14 cellular contexts compared by ENCODE assay signal in the genomic region with DNA sequence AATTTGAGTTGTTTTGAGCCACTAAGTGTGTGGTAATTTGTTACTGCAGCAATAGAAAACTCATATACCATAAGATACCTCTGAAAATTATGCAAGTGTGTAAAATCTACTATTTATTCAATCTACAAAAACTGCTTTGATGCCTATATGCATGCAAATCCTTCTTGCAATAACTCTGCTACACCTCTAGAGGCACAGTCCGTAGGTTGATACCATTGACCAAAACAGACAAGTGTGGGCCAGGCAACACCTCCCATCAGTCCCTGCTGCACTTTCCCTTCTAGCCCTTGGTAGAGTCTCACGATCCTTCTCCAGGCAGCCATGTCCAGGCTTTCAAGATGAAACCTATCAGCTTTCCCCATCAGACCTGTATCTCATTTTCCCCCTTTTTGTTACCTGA. TPM values are rescaled to one million over a fixed set of nuclear protein-coding genes. Genes with fewer than 3 reads are reported as not detected.
A peak's percentile ranks its signal among the peaks of the same experiment; 100 is the strongest.
DNase-seq lines count a peak whose midpoint lies in the region; ATAC-seq and TF ChIP-seq lines count a peak whose summit lies in the region.
"Had no signal": no experiment of that assay in that cellular context is flagged by ENCODE, and none has a peak within 500 bp of the region (broad histone marks: within the 10 kb centered on the region; RNA-seq: fewer than 3 reads in every experiment).

No MANE protein-coding gene starts in this region.

- H3K36me3 Mint-ChIP-seq in HFFc6 (ENCODE audit: low read depth): no peaks in the 10 kb centered on the region
- H3K36me3 Mint-ChIP-seq: T-cell had no signal

- H3K4me3 ChIP-seq in liver (ENCODE audit: low read depth in 1 of 3, low read length in 3 of 3): no peak overlapping the region

- H3K4me1 Mint-ChIP-seq in HFFc6 (ENCODE audit: low read depth): peaks cover 18% of the 10 kb centered on the region
- H3K4me1 Mint-ChIP-seq: activated CD4-positive, alpha-beta T cell treated with anti-CD3 and anti-CD28 coated beads, Interleukin-2, amount 10 ng/mL, durations not matched to agents 24 days and 14 days; T-cell had no signal

- ATAC-seq in HG03378 (IDR thresholded peaks at IDR 0.05; ENCODE audit: unreplicated experiment): no peak
- no peak for ATAC-seq in Right ventricle myocardium superior (ENCODE audit: poor library complexity)
- ATAC-seq: T-cell had no signal

- no peaks in the 10 kb centered on the region for H3K9me3 Mint-ChIP-seq in HFFc6
- H3K9me3 Mint-ChIP-seq: activated CD4-positive, alpha-beta T cell treated with anti-CD3 and anti-CD28 coated beads, Interleukin-2, amount 10 ng/mL, durations not matched to agents 24 days and 14 days; T-cell had no signal

- no peaks in the 10 kb centered on the region for H3K36me3 ChIP-seq in liver (ENCODE audit: control insufficient read depth in 4 of 4, insufficient read depth in 3 of 4, low read depth in 1 of 4, low read length in 3 of 4)

- TF ChIP-seq CTCF in GM12872 (IDR thresholded peaks at IDR 0.05; ENCODE audit: insufficient read depth, low read depth, low read length): peak; percentile 22; the same call in 1 of the 3 replicates
- TF ChIP-seq CTCF in HFFc6 (IDR thresholded peaks at IDR 0.05): peak; percentile 39
- peak; percentile 11 for TF ChIP-seq CTCF in liver (IDR thresholded peaks at IDR 0.05; ENCODE audit: low read depth, low read length, missing input control)

- H3K27me3 Mint-ChIP-seq in HFFc6 (ENCODE audit: insufficient read depth): peaks cover 4% of the 10 kb centered on the region

- peak overlapping the region in 1 of 2 donors; percentile 10 for H3K27ac ChIP-seq in liver (ENCODE audit: low read depth in 1 of 2, low read length in 2 of 2)
- H3K27ac ChIP-seq: epithelial cell of prostate had no signal

- no peak for TF ChIP-seq RAD21 in liver (IDR thresholded peaks at IDR 0.05)

- 87% methylated on average over 2 of the region's 2 CpGs for whole genome bisulfite sequencing in liver

- H3K9me3 ChIP-seq in liver (ENCODE audit: control insufficient read depth in 4 of 4, low read length in 3 of 4): no peaks in the 10 kb centered on the region

- intact Hi-C loops in Right ventricle myocardium superior (cut with DNase I): no loop called here

- no peak overlapping the region for H3K27ac Mint-ChIP-seq in HFFc6
- H3K27ac Mint-ChIP-seq: activated CD4-positive, alpha-beta T cell treated with anti-CD3 and anti-CD28 coated beads, Interleukin-2, amount 10 ng/mL, durations not matched to agents 24 days and 14 days; T-cell had no signal

- no peak overlapping the region for H3K9ac ChIP-seq in liver (ENCODE audit: low read depth in 1 of 2, low read length in 2 of 2)

- H3K4me3 Mint-ChIP-seq in HFFc6: no peak overlapping the region
- H3K4me3 Mint-ChIP-seq: activated CD4-positive, alpha-beta T cell treated with anti-CD3 and anti-CD28 coated beads, Interleukin-2, amount 10 ng/mL, durations not matched to agents 24 days and 14 days; T-cell had no signal

- DNase-seq in HFFc6 (no peak), SW480 (ENCODE audit: low spot score) (peak; percentile 14), NCI-H510A (lab: John Stamatoyannopoulos, UW) (no peak), Right ventricle myocardium superior (no peak)
- DNase-seq: activated CD4-positive, alpha-beta T cell treated with anti-CD3 and anti-CD28 coated beads, Interleukin-2, amount 10 ng/mL, durations not matched to agents 24 days and 14 days; activated effector memory CD4-positive, alpha-beta T cell treated with Interleukin-2 at 50 U/mL for 16 hours; NCI-H1105 treated with DMSO at 0.1 percent for 48 hours; T-cell had no signal

- peaks cover 4 to 25% (median 15%) of the 10 kb centered on the region in 4 donors for H3K4me1 ChIP-seq in liver (ENCODE audit: control insufficient read depth in 4 of 4, insufficient read depth in 4 of 4, low read length in 3 of 4)

- H3K27me3 ChIP-seq in liver (ENCODE audit: control insufficient read depth in 4 of 4, insufficient read depth in 4 of 4, low read length in 3 of 4): peaks cover 0 to 3% (median under 1%) of the 10 kb centered on the region in 4 donors

TF ChIP-seq in liver, 16 proteins besides CTCF, POLR2A, EP300 and RAD21:
- TF ChIP-seq FOXA2 (IDR thresholded peaks at IDR 0.05) (no peak), TAF1 (conservative IDR thresholded peaks at IDR 0.05) (no peak), NR2F2 (IDR thresholded peaks at IDR 0.05) (no peak), REST (IDR thresholded peaks at IDR 0.05) (no peak), SP1 (IDR thresholded peaks at IDR 0.05) (no peak), EGR1 (IDR thresholded peaks at IDR 0.05; ENCODE audit: low read depth in 2 of 2) (no peak), JUND (IDR thresholded peaks at IDR 0.05) (no peak)

RNA-seq across cellular contexts. Expression of gene FAM9A, which starts 48.8 kb away (rescaled TPM):
- not detected for total RNA-seq in HFFc6 (2021; fragmentation: NEBNext Ultra II Directional; extraction: Animal tissue kit (Norgen Biotek cat#: 25700))
- total RNA-seq in liver (under 1 TPM in 1 of 2 donors, not detected in 1; 0.51 TPM), Right ventricle myocardium superior (not detected)
- not detected for polyA plus RNA-seq in liver
- total RNA-seq: activated CD4-positive, alpha-beta T cell treated with anti-CD3 and anti-CD28 coated beads, Interleukin-2, amount 10 ng/mL, durations not matched to agents 24 days and 14 days; cardiac septum; mucosa of gallbladder; T-cell had no signal
